Comparison of ENCODE assay signal across 17 cellular contexts in genomic region chr4:7693711-7694110, GRCh38.
"Had no signal": no experiment of that assay in that cellular context is flagged by ENCODE, and none has a peak within 500 bp of the region (broad histone marks: within the 10 kb centered on the region; RNA-seq: fewer than 3 reads in every experiment).

No MANE protein-coding gene starts in this region.

- H3K4me1 ChIP-seq: colonic mucosa, esophagus squamous epithelium, gastroesophageal sphincter, right atrium auricular region, sigmoid colon, thyroid gland had no signal

- H3K9me3 ChIP-seq: colonic mucosa, esophagus squamous epithelium, gastroesophageal sphincter, mucosa of descending colon, right atrium auricular region, sigmoid colon, suprapubic skin, thyroid gland had no signal

- FAIRE-seq: urothelium cell line had no signal

- H3K36me3 ChIP-seq: colonic mucosa, esophagus squamous epithelium, gastroesophageal sphincter, right atrium auricular region, sigmoid colon, suprapubic skin, thyroid gland had no signal

- H3K9me3 Mint-ChIP-seq: naive thymus-derived CD8-positive, alpha-beta T cell; type B pancreatic cell had no signal

- H3K36me3 Mint-ChIP-seq: naive thymus-derived CD8-positive, alpha-beta T cell; type B pancreatic cell had no signal

- H3K4me3 Mint-ChIP-seq: naive thymus-derived CD8-positive, alpha-beta T cell; type B pancreatic cell had no signal

- H3K4me3 ChIP-seq: colonic mucosa, esophagus squamous epithelium, gastroesophageal sphincter, mucosa of descending colon, right atrium auricular region, sigmoid colon, skin epidermis, suprapubic skin, thyroid gland had no signal

- DNase-seq: colonic mucosa; dermis blood vessel endothelial cell; esophagus squamous epithelium; foreskin fibroblast; kidney glomerular epithelial cell; naive thymus-derived CD8-positive, alpha-beta T cell; sigmoid colon; stimulated activated CD4-positive, alpha-beta T cell treated with anti-CD3 and anti-CD28 coated beads, Interleukin-12 subunit alpha, Interleukin-12 subunit beta, amount 100 ng/mL, for 4 hours; stimulated activated naive CD4-positive, alpha-beta T cell; thyroid gland had no signal

- ATAC-seq: gastroesophageal sphincter; mucosa of descending colon; naive thymus-derived CD8-positive, alpha-beta T cell had no signal

- H3K27ac ChIP-seq: colonic mucosa, esophagus squamous epithelium, gastroesophageal sphincter, right atrium auricular region, sigmoid colon, skin epidermis, suprapubic skin, thyroid gland had no signal

- H3K27ac Mint-ChIP-seq: naive thymus-derived CD8-positive, alpha-beta T cell; type B pancreatic cell had no signal

- H3K27me3 ChIP-seq: colonic mucosa, gastroesophageal sphincter, right atrium auricular region, thyroid gland had no signal
